In genomic region chr15:90884719-90885431, GRCh38 we compare ENCODE assay signal across 7 cellular contexts. TPM values are rescaled to one million over a fixed set of nuclear protein-coding genes. Genes with fewer than 3 reads are reported as not detected.
DNase-seq lines count a peak whose midpoint lies in the region; ATAC-seq and TF ChIP-seq lines count a peak whose summit lies in the region.
"Had no signal": no experiment of that assay in that cellular context is flagged by ENCODE, and none has a peak within 500 bp of the region (broad histone marks: within the 10 kb centered on the region; RNA-seq: fewer than 3 reads in every experiment).

No MANE protein-coding gene starts in this region.

- peaks cover 0 to 9% (median 0%) of the 10 kb centered on the region in 5 donors for H3K27me3 Mint-ChIP-seq in naive thymus-derived CD8-positive, alpha-beta T cell

- no peak for ATAC-seq in IMR-90 (ENCODE audit: low read depth)
- ATAC-seq in GM21528 (IDR thresholded peaks at IDR 0.05; ENCODE audit: low FRiP score, unreplicated experiment) = no peak
- ATAC-seq in naive thymus-derived CD8-positive, alpha-beta T cell = no peak
- ATAC-seq in HG02852 (IDR thresholded peaks at IDR 0.05; ENCODE audit: unreplicated experiment) = no peak

- peaks cover 8 to 28% (median 15%) of the 10 kb centered on the region in 4 donors for H3K4me1 Mint-ChIP-seq in naive thymus-derived CD8-positive, alpha-beta T cell

- peak overlapping the region; percentile 82 for H3K9ac ChIP-seq in IMR-90 (ENCODE audit: low read depth, low read length)

- H3K4me3 Mint-ChIP-seq in naive thymus-derived CD8-positive, alpha-beta T cell = peak overlapping the region in 4 of 10 donors; percentile 30 to 74 (median 48)

- no peak overlapping the region; the same call in 1 of the 2 replicates for H3K56ac ChIP-seq in IMR-90 (ENCODE audit: extremely low read depth, insufficient read depth, low read length)

- 66% methylated on average over 7 of the region's 16 CpGs; no CpG with 5 or more reads in 1 of the 2 experiments for WGBS in IMR-90 (ENCODE audit: extremely low coverage in 2 of 2, insufficient read length in 1 of 2), 2 experiments

- H3K36me3 Mint-ChIP-seq in naive thymus-derived CD8-positive, alpha-beta T cell = peaks cover 0 to 10% (median 4%) of the 10 kb centered on the region in 3 donors

- no peaks in the 10 kb centered on the region for H3K9me3 ChIP-seq in IMR-90 (ENCODE audit: control insufficient read depth, insufficient read depth, low read length)

- POLR2A ChIA-PET in IMR-90 (lab: Charles Lee; ENCODE audit: unreplicated experiment) = interaction anchor here (0.7 kb wide), 1 partner anchor 45 kb away, joined by 8 read pairs; no protein-coding TSS in a partner anchor
- POLR2A ChIA-PET in naive thymus-derived CD8-positive, alpha-beta T cell (lab: Charles Lee) = interaction anchor here (0.5 to 1.6 kb wide), 6 partner anchors 11 to 206 kb away, joined by 3 to 7 read pairs (median 4); partner anchors contain the start of genes BLM and MAN2A2

- peak overlapping the region; percentile 91; the same call in 1 of the 2 replicates for H2AK5ac ChIP-seq in IMR-90 (ENCODE audit: low read depth, low read length)

- H3K4me1 ChIP-seq in IMR-90 (ENCODE audit: control insufficient read depth, insufficient read depth, low read length) = peaks cover 16% of the 10 kb centered on the region

- peak overlapping the region; percentile 93 to 99 for H4K8ac ChIP-seq in IMR-90 (ENCODE audit: low read depth in 2 of 2, low read length in 2 of 2)

- CTCF ChIA-PET in IMR-90 (lab: Yijun Ruan, JAX) = interaction anchor here (0.7 to 2.7 kb wide), 9 partner anchors 13 to 565 kb away, joined by 3 to 13 read pairs (median 4); partner anchors contain the start of gene BLM

- peak overlapping the region; percentile 45; the same call in 1 of the 2 replicates for H3K18ac ChIP-seq in IMR-90 (ENCODE audit: low read depth, low read length)

- peaks cover 22% of the 10 kb centered on the region; the same call in 1 of the 2 replicates for H3K36me3 ChIP-seq in IMR-90 (ENCODE audit: control insufficient read depth, insufficient read depth, low read length)

- peak overlapping the region in 4 of 10 donors; percentile 16 to 82 (median 46) for H3K27ac Mint-ChIP-seq in naive thymus-derived CD8-positive, alpha-beta T cell

- H3K27me3 ChIP-seq in IMR-90 (ENCODE audit: control insufficient read depth, insufficient read depth, low read length) = no peaks in the 10 kb centered on the region

- in situ Hi-C loops in IMR-90 (cut with MboI; ENCODE audit: low sequenced_read_pairs) = loop anchor here (5.0 to 25.0 kb wide), 3 partner anchors 243 to 573 kb away; no protein-coding TSS in a partner anchor

- no peaks in the 10 kb centered on the region for H3K9me1 ChIP-seq in IMR-90 (ENCODE audit: insufficient read depth, low read length)

- H2BK5ac ChIP-seq in IMR-90 (ENCODE audit: low read depth, low read length, poor library complexity, severe bottlenecking) = peak overlapping the region; percentile 21

- H3K23ac ChIP-seq in IMR-90 (ENCODE audit: low read depth, low read length) = peak overlapping the region; percentile 83

- peak overlapping the region; percentile 78; the same call in 1 of the 2 replicates for H3K14ac ChIP-seq in IMR-90 (replicated peaks; ENCODE audit: low read depth, low read length)

- H2AK9ac ChIP-seq in IMR-90 (replicated peaks; ENCODE audit: low read depth, low read length, poor library complexity) = peak overlapping the region; percentile 70

- intact Hi-C loops in IMR-90 (cut with micrococcal nuclease) = loop anchor here (5.0 kb wide), 3 partner anchors 168 to 393 kb away; partner anchors contain the start of gene BLM

- TF ChIP-seq CTCF in IMR-90 (conservative IDR thresholded peaks at IDR 0.05; ENCODE audit: low read depth, low read length) (no peak), epithelial cell of proximal tubule (conservative IDR thresholded peaks at IDR 0.05; ENCODE audit: low read depth, low read length) (no peak)

- no peak overlapping the region for H2BK15ac ChIP-seq in IMR-90 (ENCODE audit: low read depth, low read length)

- H4K91ac ChIP-seq in IMR-90 (ENCODE audit: insufficient read depth, low read depth, low read length) = peak overlapping the region; percentile 85

- H3K4ac ChIP-seq in IMR-90 (ENCODE audit: low read depth, low read length) = peak overlapping the region; percentile 82

- H2BK20ac ChIP-seq in IMR-90 (ENCODE audit: low read depth, low read length) = no peak overlapping the region

- dilution Hi-C loops in IMR-90 (cut with HindIII; ENCODE audit: low sequenced_read_pairs, unreplicated experiment) = no loop called here

- peak overlapping the region; percentile 85 for H4K5ac ChIP-seq in IMR-90 (ENCODE audit: low read depth, low read length)

- TF ChIP-seq POLR2A in IMR-90 (IDR thresholded peaks at IDR 0.05; ENCODE audit: low read depth, low read length) = no peak

- no peak for TF ChIP-seq RAD21 in IMR-90 (IDR thresholded peaks at IDR 0.05; ENCODE audit: low read length)

- peaks cover 9 to 16% of the 10 kb centered on the region in 2 experiments; a peak in 3 of 4 replicates for H3K79me1 ChIP-seq in IMR-90 (ENCODE audit: low read depth in 1 of 2, low read length in 2 of 2)

- peak overlapping the region; percentile 48 for H3K4me3 ChIP-seq in IMR-90 (ENCODE audit: insufficient read depth, low read depth, low read length)
- H3K4me3 ChIP-seq in epithelial cell of proximal tubule (ENCODE audit: low read depth, low read length) = peak overlapping the region; percentile 33
- H3K4me3 ChIP-seq in skeletal muscle cell (ENCODE audit: low read depth, low read length) = peak overlapping the region; percentile 51

- H3K4me2 ChIP-seq in IMR-90 (ENCODE audit: low read depth, low read length) = peak overlapping the region; percentile 74

- peak overlapping the region; percentile 98 for H2AFZ ChIP-seq in IMR-90 (replicated peaks; ENCODE audit: low read length, poor library complexity)

- DNase-seq in IMR-90 (no peak), epithelial cell of proximal tubule (ENCODE audit: low read depth) (no peak), skeletal muscle cell (ENCODE audit: low read depth) (no peak)
- DNase-seq in naive thymus-derived CD8-positive, alpha-beta T cell = no peak
- DNase-seq: activated effector memory CD4-positive, alpha-beta T cell treated with Interleukin-2 at 50 U/mL for 16 hours had no signal

- peak overlapping the region; percentile 6; the same call in 1 of the 2 replicates for H2BK120ac ChIP-seq in IMR-90 (ENCODE audit: low read depth, low read length)

- H3K27ac ChIP-seq in IMR-90 (ENCODE audit: insufficient read depth, low read length) = peak overlapping the region; percentile 75

- no peaks in the 10 kb centered on the region for H3K9me3 Mint-ChIP-seq in naive thymus-derived CD8-positive, alpha-beta T cell

- BruUV-seq in IMR-90 (replicated peaks; lab: Mats Ljungman, UMichigan) = no TSS peak

- no peaks in the 10 kb centered on the region for H4K20me1 ChIP-seq in IMR-90 (ENCODE audit: insufficient read depth, low read length)

TF ChIP-seq in IMR-90, 13 proteins besides CTCF, POLR2A, EP300 and RAD21 (continues in another document):
- TF ChIP-seq BHLHE40 (IDR thresholded peaks at IDR 0.05; ENCODE audit: low read depth, low read length) = no peak
- TF ChIP-seq MAZ (IDR thresholded peaks at IDR 0.05; ENCODE audit: borderline replicate concordance, low read depth, low read length) = no peak

RNA-seq across cellular contexts. Expression of gene FES, which starts 0.6 kb away (rescaled TPM):
- total RNA-seq in IMR-90 (2012; rRNA removed) (9.7 and 11.7 TPM in 2 replicates), epithelial cell of proximal tubule (24.6 and 24.7 TPM in 2 replicates)
- 10.5 and 12.5 TPM in 2 replicates for polyA plus RNA-seq in IMR-90 (2012; rRNA removed)
- polyA plus RNA-seq in IMR-90 (2012; cell fraction: cytosol; rRNA removed) = 7.8 and 7.9 TPM in 2 replicates
- 61.9 and 147 TPM in 2 replicates for polyA plus RNA-seq in IMR-90 (2012; cell fraction: nucleus; rRNA removed; ENCODE audit: low replicate concordance)
- total RNA-seq in naive thymus-derived CD8-positive, alpha-beta T cell = 1 to 10 TPM; 2.8 to 3.5 TPM
- under 1 TPM in 2 of 3 donors, not detected in 1; 0.08 to 0.24 TPM for polyA plus RNA-seq in naive thymus-derived CD8-positive, alpha-beta T cell

RNA-seq across cellular contexts. Expression of gene FURIN, which starts 16.5 kb away (rescaled TPM):
- total RNA-seq in IMR-90 (2012; rRNA removed) (30.8 and 34.8 TPM in 2 replicates), epithelial cell of proximal tubule (91.0 and 104 TPM in 2 replicates)
- polyA plus RNA-seq in IMR-90 (2012; rRNA removed) = 54.3 and 59.5 TPM in 2 replicates
- polyA plus RNA-seq in IMR-90 (2012; cell fraction: cytosol; rRNA removed) = 63.9 and 93.8 TPM in 2 replicates
- 31.1 and 62.0 TPM in 2 replicates for polyA plus RNA-seq in IMR-90 (2012; cell fraction: nucleus; rRNA removed; ENCODE audit: low replicate concordance)
- total RNA-seq in naive thymus-derived CD8-positive, alpha-beta T cell = 10 to 100 TPM; 40.8 to 45.1 TPM
- 10 to 100 TPM in 1 of 3 donors, 1 to 10 TPM in 2; 2.7 to 10.5 (median 4.8) TPM for polyA plus RNA-seq in naive thymus-derived CD8-positive, alpha-beta T cell

RNA-seq across cellular contexts. Expression of gene MAN2A2, which starts 18.2 kb away (rescaled TPM):
- total RNA-seq in IMR-90 (2012; rRNA removed) = 3.4 and 6.1 TPM in 2 replicates
- 52.5 and 55.5 TPM in 2 replicates for polyA plus RNA-seq in IMR-90 (2012; rRNA removed)
- 22.5 and 26.8 TPM in 2 replicates for polyA plus RNA-seq in IMR-90 (2012; cell fraction: cytosol; rRNA removed)
- polyA plus RNA-seq in IMR-90 (2012; cell fraction: nucleus; rRNA removed; ENCODE audit: low replicate concordance) = 104 and 294 TPM in 2 replicates
- total RNA-seq in epithelial cell of proximal tubule = 19.8 and 25.3 TPM in 2 replicates
- 100 to 1,000 TPM; 126 to 139 TPM for total RNA-seq in naive thymus-derived CD8-positive, alpha-beta T cell
- 1 to 10 TPM; 3.1 to 8.6 (median 3.7) TPM for polyA plus RNA-seq in naive thymus-derived CD8-positive, alpha-beta T cell

RNA-seq across cellular contexts. Expression of gene HDDC3, which starts 47.5 kb away (rescaled TPM):
- total RNA-seq in IMR-90 (2012; rRNA removed) = 7.2 and 7.9 TPM in 2 replicates
- polyA plus RNA-seq in IMR-90 (2012; rRNA removed) = 10.7 and 10.8 TPM in 2 replicates
- polyA plus RNA-seq in IMR-90 (2012; cell fraction: cytosol; rRNA removed) = 13.8 and 14.7 TPM in 2 replicates
- 11.7 and 12.4 TPM in 2 replicates for polyA plus RNA-seq in IMR-90 (2012; cell fraction: nucleus; rRNA removed; ENCODE audit: low replicate concordance)
- total RNA-seq in epithelial cell of proximal tubule = 21.8 and 28.5 TPM in 2 replicates
- total RNA-seq in naive thymus-derived CD8-positive, alpha-beta T cell = 10 to 100 TPM; 30.1 to 31.8 TPM
- polyA plus RNA-seq in naive thymus-derived CD8-positive, alpha-beta T cell = 10 to 100 TPM; 34.1 to 47.6 (median 45.5) TPM

RNA-seq across cellular contexts. Expression of gene UNC45A, which starts 50.2 kb away (rescaled TPM):
- 85.3 and 100 TPM in 2 replicates for total RNA-seq in IMR-90 (2012; rRNA removed)
- polyA plus RNA-seq in IMR-90 (2012; rRNA removed) = 68.9 and 77.5 TPM in 2 replicates
- polyA plus RNA-seq in IMR-90 (2012; cell fraction: cytosol; rRNA removed) = 58.6 and 77.5 TPM in 2 replicates
- polyA plus RNA-seq in IMR-90 (2012; cell fraction: nucleus; rRNA removed; ENCODE audit: low replicate concordance) = 120 and 174 TPM in 2 replicates
- total RNA-seq in epithelial cell of proximal tubule = 30.8 and 49.5 TPM in 2 replicates
- total RNA-seq in naive thymus-derived CD8-positive, alpha-beta T cell = 10 to 100 TPM; 53.7 to 57.9 TPM
- 10 to 100 TPM; 53.4 to 73.7 (median 70.3) TPM for polyA plus RNA-seq in naive thymus-derived CD8-positive, alpha-beta T cell
